Comparison of ENCODE assay signal across 13 cellular contexts in the genomic region with DNA sequence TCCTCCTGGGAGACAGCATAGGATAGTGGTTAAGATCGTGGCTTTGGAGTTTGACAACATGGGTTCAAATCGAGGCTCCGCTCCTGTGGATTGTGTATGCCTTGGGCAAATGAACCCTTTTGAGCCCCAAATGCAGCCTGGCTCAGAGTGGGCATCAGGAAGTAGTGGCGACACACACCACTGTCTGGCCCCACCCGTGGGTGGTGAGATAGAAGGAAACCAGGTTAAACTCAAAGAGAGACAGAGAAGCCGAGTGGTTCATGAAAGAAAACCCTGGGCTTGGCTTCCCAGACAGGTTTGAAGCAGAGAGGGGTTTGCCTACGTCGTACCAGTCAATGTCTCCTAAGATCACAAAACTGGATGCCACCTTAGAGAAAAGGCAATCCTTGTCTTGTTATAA. TPM values are rescaled to one million over a fixed set of nuclear protein-coding genes. Genes with fewer than 3 reads are reported as not detected.
DNase-seq lines count a peak whose midpoint lies in the region; ATAC-seq and TF ChIP-seq lines count a peak whose summit lies in the region.
"Had no signal": no experiment of that assay in that cellular context is flagged by ENCODE, and none has a peak within 500 bp of the region (broad histone marks: within the 10 kb centered on the region; RNA-seq: fewer than 3 reads in every experiment).

No MANE protein-coding gene starts in this region.

- H3K9me3 Mint-ChIP-seq in CD4-positive, alpha-beta T cell = no peaks in the 10 kb centered on the region
- H3K9me3 Mint-ChIP-seq in activated naive CD8-positive, alpha-beta T cell (ENCODE audit: low read depth) = peaks cover 3% of the 10 kb centered on the region
- H3K9me3 Mint-ChIP-seq: mesothelial cell of epicardium had no signal

- H3K27ac ChIP-seq in CD4-positive, alpha-beta T cell (ENCODE audit: low read depth, low read length) = no peak overlapping the region
- H3K27ac ChIP-seq: thoracic aorta had no signal

- H3K4me3 ChIP-seq in mucosa of descending colon = no peak overlapping the region
- H3K4me3 ChIP-seq: thoracic aorta had no signal

- DNase-seq in CD4-positive, alpha-beta T cell = peak in 6 of 10 experiments; percentile 13 to 53 (median 28)
- DNase-seq in T-helper 17 cell = peak in 1 of 3 donors; percentile 13
- peak in 1 of 3 donors; percentile 23 for DNase-seq in mucosa of descending colon
- DNase-seq in hepatic stellate cell (ENCODE audit: low spot score) = no peak
- DNase-seq in COR-L47 (lab: John Stamatoyannopoulos, UW) = no peak
- no peak for DNase-seq in NCI-H2227 (lab: John Stamatoyannopoulos, UW; ENCODE audit: unreplicated experiment)
- DNase-seq: NCI-H1417, NCI-H526 treated with DMSO at 0.1 percent for 48 hours had no signal

- no peaks in the 10 kb centered on the region for H3K9me3 ChIP-seq in CD4-positive, alpha-beta T cell (ENCODE audit: control insufficient read depth, low read length)
- H3K9me3 ChIP-seq in T-helper 17 cell (ENCODE audit: control insufficient read depth, low read length, poor library complexity, severe bottlenecking) (no peaks in the 10 kb centered on the region), mucosa of descending colon (no peaks in the 10 kb centered on the region)
- H3K9me3 ChIP-seq: thoracic aorta had no signal

- ATAC-seq in CD4-positive, alpha-beta T cell (ENCODE audit: poor library complexity) = peak; percentile 74
- peak; percentile 79 for ATAC-seq in T-helper 17 cell
- peak; percentile 59 for ATAC-seq in mucosa of descending colon
- ATAC-seq in HG02623 (IDR thresholded peaks at IDR 0.05; ENCODE audit: unreplicated experiment) = no peak

- no peaks in the 10 kb centered on the region for H3K36me3 Mint-ChIP-seq in CD4-positive, alpha-beta T cell (ENCODE audit: low read depth)
- no peaks in the 10 kb centered on the region for H3K36me3 Mint-ChIP-seq in T-helper 17 cell (ENCODE audit: low read depth)
- H3K36me3 Mint-ChIP-seq in activated naive CD8-positive, alpha-beta T cell = peaks cover 2% of the 10 kb centered on the region

- no peaks in the 10 kb centered on the region for H3K27me3 Mint-ChIP-seq in CD4-positive, alpha-beta T cell
- H3K27me3 Mint-ChIP-seq in T-helper 17 cell = no peaks in the 10 kb centered on the region
- no peaks in the 10 kb centered on the region for H3K27me3 Mint-ChIP-seq in activated naive CD8-positive, alpha-beta T cell

- no peaks in the 10 kb centered on the region for H3K27me3 ChIP-seq in CD4-positive, alpha-beta T cell (ENCODE audit: control insufficient read depth, insufficient read depth, low read length)

- POLR2A ChIA-PET in CD4-positive, alpha-beta T cell (lab: Charles Lee) = interaction anchor here (1.0 kb wide), 1 partner anchor 12 kb away, joined by 3 read pairs; no protein-coding TSS in a partner anchor

- H3K27ac Mint-ChIP-seq in CD4-positive, alpha-beta T cell = peak overlapping the region; percentile 90
- H3K27ac Mint-ChIP-seq in T-helper 17 cell = peak overlapping the region; percentile 95
- H3K27ac Mint-ChIP-seq in activated naive CD8-positive, alpha-beta T cell = peak overlapping the region; percentile 87
- H3K27ac Mint-ChIP-seq: mesothelial cell of epicardium had no signal

- H3K4me3 Mint-ChIP-seq in CD4-positive, alpha-beta T cell = peak overlapping the region; percentile 71
- peak overlapping the region; percentile 65 for H3K4me3 Mint-ChIP-seq in T-helper 17 cell
- H3K4me3 Mint-ChIP-seq in activated naive CD8-positive, alpha-beta T cell = peak overlapping the region; percentile 67
- H3K4me3 Mint-ChIP-seq: mesothelial cell of epicardium had no signal

- H3K4me1 ChIP-seq in mucosa of descending colon (ENCODE audit: low read depth) = peaks cover 8% of the 10 kb centered on the region

- intact Hi-C loops in CD4-positive, alpha-beta T cell (cut with DNase I, micrococcal nuclease) = loop anchor here in 1 of 2 experiments (5.0 kb wide), 1 partner anchor 53 kb away; no protein-coding TSS in a partner anchor
- intact Hi-C loops in mucosa of descending colon (cut with DNase I, micrococcal nuclease) = no loop called here

- no peak for TF ChIP-seq CTCF in CD4-positive, alpha-beta T cell (IDR thresholded peaks at IDR 0.05)
- no peak for TF ChIP-seq CTCF in mucosa of descending colon (IDR thresholded peaks at IDR 0.05)

- H3K36me3 ChIP-seq in mucosa of descending colon (ENCODE audit: low read depth) = no peaks in the 10 kb centered on the region
- H3K36me3 ChIP-seq: thoracic aorta had no signal

- H3K4me1 Mint-ChIP-seq in CD4-positive, alpha-beta T cell (ENCODE audit: low read depth) = peaks cover 34% of the 10 kb centered on the region
- peaks cover 22% of the 10 kb centered on the region for H3K4me1 Mint-ChIP-seq in T-helper 17 cell
- H3K4me1 Mint-ChIP-seq in activated naive CD8-positive, alpha-beta T cell (ENCODE audit: low read depth) = peaks cover 57% of the 10 kb centered on the region

- CTCF ChIA-PET in CD4-positive, alpha-beta T cell (lab: Charles Lee) = no interaction called here

RNA-seq across cellular contexts. Expression of a gene that starts 57.7 kb away (rescaled TPM):
- under 1 TPM; 0.52 to 0.67 TPM for total RNA-seq in CD4-positive, alpha-beta T cell
- total RNA-seq in T-helper 17 cell (1 to 10 TPM in 1 of 2 donors, under 1 TPM in 1; 0.40 to 3.6 TPM), mucosa of descending colon (10 to 100 TPM in 1 of 3 donors, 1 to 10 TPM in 2; 6.1 to 11.9 (median 6.9) TPM)
- total RNA-seq: HepG2 had no signal

Comparison
In these comparisons a context has a peak if more than half of its experiments do, and no peak if none do; other contexts are left out.
1. DNase-seq: peak in CD4-positive, alpha-beta T cell (6 of 10); none in hepatic stellate cell (single experiment), COR-L47 (single experiment) and NCI-H2227 (single experiment).
2. Peak in every context shown above with its lines, with median percentiles within 50 percentile points of each other: H3K27ac Mint-ChIP-seq and H3K4me3 Mint-ChIP-seq.